In genomic region chr9:37800631-37801286, GRCh38 we compare ENCODE assay signal across 1 cellular context.
TF ChIP-seq lines count a peak whose summit lies in the region.

Gene DCAF10 (plus strand): TSS chr9:37800797. CDS start chr9:37800867, 70 bp downstream.

TF ChIP-seq in HEK293, 187 proteins besides CTCF, POLR2A, EP300 and RAD21 (continued from another document and continues in another):
- TF ChIP-seq PRDM2 (tag by site-specific recombination; IDR thresholded peaks at IDR 0.05; ENCODE audit: borderline replicate concordance), result peak; percentile 87; the same call in 1 of the 2 replicates
- TF ChIP-seq KLF1 (tag by site-specific recombination; IDR thresholded peaks at IDR 0.05), result peak; percentile 85
- no peak for TF ChIP-seq ZFP3 (tag by site-specific recombination; IDR thresholded peaks at IDR 0.05; ENCODE audit: low read depth)
- peak; percentile 99 for TF ChIP-seq ZNF391 (tag by site-specific recombination; IDR thresholded peaks at IDR 0.05; ENCODE audit: borderline replicate concordance, low read depth)
- TF ChIP-seq ZNF174 (tag by site-specific recombination; IDR thresholded peaks at IDR 0.05), result no peak
- no peak for TF ChIP-seq ZNF654 (tag by site-specific recombination; IDR thresholded peaks at IDR 0.05; ENCODE audit: low read depth)
- TF ChIP-seq ZNF184 (tag by site-specific recombination; IDR thresholded peaks at IDR 0.05), result peak; percentile 77; the same call in 1 of the 2 replicates
- TF ChIP-seq ZNF341 (tag by site-specific recombination; IDR thresholded peaks at IDR 0.05; ENCODE audit: low read depth), result peak; percentile 56
- TF ChIP-seq ZNF785 (tag by site-specific recombination; IDR thresholded peaks at IDR 0.05), result no peak
- TF ChIP-seq ATF2 (tag by site-specific recombination; IDR thresholded peaks at IDR 0.05; ENCODE audit: low read depth), result no peak
- TF ChIP-seq, protein P1, sequence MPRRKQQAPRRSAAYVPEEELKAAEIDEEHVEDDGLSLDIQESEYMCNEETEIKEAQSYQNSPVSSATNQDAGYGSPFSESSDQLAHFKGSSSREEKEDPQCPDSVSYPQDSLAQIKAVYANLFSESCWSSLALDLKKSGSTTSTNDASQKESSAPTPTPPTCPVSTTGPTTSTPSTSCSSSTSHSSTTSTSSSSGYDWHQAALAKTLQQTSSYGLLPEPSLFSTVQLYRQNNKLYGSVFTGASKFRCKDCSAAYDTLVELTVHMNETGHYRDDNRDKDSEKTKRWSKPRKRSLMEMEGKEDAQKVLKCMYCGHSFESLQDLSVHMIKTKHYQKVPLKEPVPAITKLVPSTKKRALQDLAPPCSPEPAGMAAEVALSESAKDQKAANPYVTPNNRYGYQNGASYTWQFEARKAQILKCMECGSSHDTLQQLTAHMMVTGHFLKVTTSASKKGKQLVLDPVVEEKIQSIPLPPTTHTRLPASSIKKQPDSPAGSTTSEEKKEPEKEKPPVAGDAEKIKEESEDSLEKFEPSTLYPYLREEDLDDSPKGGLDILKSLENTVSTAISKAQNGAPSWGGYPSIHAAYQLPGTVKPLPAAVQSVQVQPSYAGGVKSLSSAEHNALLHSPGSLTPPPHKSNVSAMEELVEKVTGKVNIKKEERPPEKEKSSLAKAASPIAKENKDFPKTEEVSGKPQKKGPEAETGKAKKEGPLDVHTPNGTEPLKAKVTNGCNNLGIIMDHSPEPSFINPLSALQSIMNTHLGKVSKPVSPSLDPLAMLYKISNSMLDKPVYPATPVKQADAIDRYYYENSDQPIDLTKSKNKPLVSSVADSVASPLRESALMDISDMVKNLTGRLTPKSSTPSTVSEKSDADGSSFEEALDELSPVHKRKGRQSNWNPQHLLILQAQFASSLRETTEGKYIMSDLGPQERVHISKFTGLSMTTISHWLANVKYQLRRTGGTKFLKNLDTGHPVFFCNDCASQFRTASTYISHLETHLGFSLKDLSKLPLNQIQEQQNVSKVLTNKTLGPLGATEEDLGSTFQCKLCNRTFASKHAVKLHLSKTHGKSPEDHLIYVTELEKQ (tag by site-specific recombination; IDR thresholded peaks at IDR 0.05; ENCODE audit: borderline replicate concordance), result 0 out of 2 replicates have a peak, but pooled peaks have one; percentile 57
- TF ChIP-seq OSR2 (tag by site-specific recombination; IDR thresholded peaks at IDR 0.05), result peak; percentile 55; the same call in 1 of the 2 replicates
- TF ChIP-seq SP3 (tag by site-specific recombination; IDR thresholded peaks at IDR 0.05), result peak; percentile 81
- TF ChIP-seq ZNF830 (tag by site-specific recombination; IDR thresholded peaks at IDR 0.05; ENCODE audit: low read depth), result no peak
- no peak for TF ChIP-seq ZNF677 (tag by site-specific recombination; IDR thresholded peaks at IDR 0.05)
- TF ChIP-seq ZNF449 (tag by site-specific recombination; IDR thresholded peaks at IDR 0.05), result peak; percentile 46; the same call in 1 of the 2 replicates
- TF ChIP-seq PRDM1 (tag by site-specific recombination; IDR thresholded peaks at IDR 0.05), result no peak
- TF ChIP-seq YY2 (tag by site-specific recombination; IDR thresholded peaks at IDR 0.05), result peak; percentile 86
- no peak for TF ChIP-seq TRIM28 (IDR thresholded peaks at IDR 0.05; ENCODE audit: borderline replicate concordance, low read length)
- TF ChIP-seq, protein P2, sequence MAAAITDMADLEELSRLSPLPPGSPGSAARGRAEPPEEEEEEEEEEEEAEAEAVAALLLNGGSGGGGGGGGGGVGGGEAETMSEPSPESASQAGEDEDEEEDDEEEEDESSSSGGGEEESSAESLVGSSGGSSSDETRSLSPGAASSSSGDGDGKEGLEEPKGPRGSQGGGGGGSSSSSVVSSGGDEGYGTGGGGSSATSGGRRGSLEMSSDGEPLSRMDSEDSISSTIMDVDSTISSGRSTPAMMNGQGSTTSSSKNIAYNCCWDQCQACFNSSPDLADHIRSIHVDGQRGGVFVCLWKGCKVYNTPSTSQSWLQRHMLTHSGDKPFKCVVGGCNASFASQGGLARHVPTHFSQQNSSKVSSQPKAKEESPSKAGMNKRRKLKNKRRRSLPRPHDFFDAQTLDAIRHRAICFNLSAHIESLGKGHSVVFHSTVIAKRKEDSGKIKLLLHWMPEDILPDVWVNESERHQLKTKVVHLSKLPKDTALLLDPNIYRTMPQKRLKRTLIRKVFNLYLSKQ (tag by site-specific recombination; IDR thresholded peaks at IDR 0.05; ENCODE audit: borderline replicate concordance), result peak; percentile 72; the same call in 1 of the 2 replicates
- TF ChIP-seq, protein P3, sequence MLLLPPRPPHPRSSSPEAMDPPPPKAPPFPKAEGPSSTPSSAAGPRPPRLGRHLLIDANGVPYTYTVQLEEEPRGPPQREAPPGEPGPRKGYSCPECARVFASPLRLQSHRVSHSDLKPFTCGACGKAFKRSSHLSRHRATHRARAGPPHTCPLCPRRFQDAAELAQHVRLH (tag by site-specific recombination; IDR thresholded peaks at IDR 0.05), result no peak; the same call in 1 of the 2 replicates
- no peak for TF ChIP-seq ZNF292 (tag by site-specific recombination; IDR thresholded peaks at IDR 0.05; ENCODE audit: borderline replicate concordance, low read depth)
- TF ChIP-seq ZNF791 (tag by site-specific recombination; IDR thresholded peaks at IDR 0.05), result no peak
- TF ChIP-seq ZNF223 (tag by site-specific recombination; IDR thresholded peaks at IDR 0.05), result no peak
- peak; percentile 54 for TF ChIP-seq ZBTB44 (tag by site-specific recombination; IDR thresholded peaks at IDR 0.05)
- peak; percentile 68 for TF ChIP-seq ZNF121 (tag by site-specific recombination; IDR thresholded peaks at IDR 0.05)
- peak; percentile 80 for TF ChIP-seq ZFP69B (tag by site-specific recombination; IDR thresholded peaks at IDR 0.05)
- peak; percentile 77 for TF ChIP-seq ZNF629 (tag by site-specific recombination; IDR thresholded peaks at IDR 0.05)
- TF ChIP-seq ZFP41 (tag by site-specific recombination; IDR thresholded peaks at IDR 0.05; ENCODE audit: borderline replicate concordance), result peak; percentile 75; the same call in 1 of the 2 replicates
- TF ChIP-seq, protein P4, sequence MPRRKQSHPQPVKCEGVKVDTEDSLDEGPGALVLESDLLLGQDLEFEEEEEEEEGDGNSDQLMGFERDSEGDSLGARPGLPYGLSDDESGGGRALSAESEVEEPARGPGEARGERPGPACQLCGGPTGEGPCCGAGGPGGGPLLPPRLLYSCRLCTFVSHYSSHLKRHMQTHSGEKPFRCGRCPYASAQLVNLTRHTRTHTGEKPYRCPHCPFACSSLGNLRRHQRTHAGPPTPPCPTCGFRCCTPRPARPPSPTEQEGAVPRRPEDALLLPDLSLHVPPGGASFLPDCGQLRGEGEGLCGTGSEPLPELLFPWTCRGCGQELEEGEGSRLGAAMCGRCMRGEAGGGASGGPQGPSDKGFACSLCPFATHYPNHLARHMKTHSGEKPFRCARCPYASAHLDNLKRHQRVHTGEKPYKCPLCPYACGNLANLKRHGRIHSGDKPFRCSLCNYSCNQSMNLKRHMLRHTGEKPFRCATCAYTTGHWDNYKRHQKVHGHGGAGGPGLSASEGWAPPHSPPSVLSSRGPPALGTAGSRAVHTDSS (tag by site-specific recombination; IDR thresholded peaks at IDR 0.05), result peak; percentile 28; the same call in 1 of the 2 replicates
- TF ChIP-seq GLIS2 (tag by site-specific recombination; IDR thresholded peaks at IDR 0.05), result peak; percentile 60
- TF ChIP-seq ZNF366 (tag by site-specific recombination; conservative IDR thresholded peaks at IDR 0.05), result peak; percentile 66
- TF ChIP-seq ZNF555 (tag by site-specific recombination; conservative IDR thresholded peaks at IDR 0.05), result no peak
- TF ChIP-seq KLF16 (tag by site-specific recombination; IDR thresholded peaks at IDR 0.05), result peak; percentile 99
- no peak for TF ChIP-seq GLIS1 (tag by site-specific recombination; IDR thresholded peaks at IDR 0.05)
- peak; percentile 56; the same call in 1 of the 2 replicates for TF ChIP-seq WT1 (tag by site-specific recombination; IDR thresholded peaks at IDR 0.05)
- 0 out of 2 replicates have a peak, but pooled peaks have one; percentile 60 for TF ChIP-seq ZNF837 (tag by site-specific recombination; IDR thresholded peaks at IDR 0.05)
- TF ChIP-seq KLF7 (tag by site-specific recombination; IDR thresholded peaks at IDR 0.05; ENCODE audit: borderline replicate concordance), result peak; percentile 94
- TF ChIP-seq ZBTB17 (tag by site-specific recombination; IDR thresholded peaks at IDR 0.05), result peak; percentile 86
- peak; percentile 95 for TF ChIP-seq ZNF324 (tag by site-specific recombination; IDR thresholded peaks at IDR 0.05)
- TF ChIP-seq ZNF621 (tag by site-specific recombination; IDR thresholded peaks at IDR 0.05), result no peak
- TF ChIP-seq ZNF211 (tag by site-specific recombination; IDR thresholded peaks at IDR 0.05; ENCODE audit: low read depth), result no peak
- TF ChIP-seq ZNF701 (tag by site-specific recombination; IDR thresholded peaks at IDR 0.05), result no peak
